Comparison of ENCODE assay signal across 1 cellular context in the genomic region with DNA sequence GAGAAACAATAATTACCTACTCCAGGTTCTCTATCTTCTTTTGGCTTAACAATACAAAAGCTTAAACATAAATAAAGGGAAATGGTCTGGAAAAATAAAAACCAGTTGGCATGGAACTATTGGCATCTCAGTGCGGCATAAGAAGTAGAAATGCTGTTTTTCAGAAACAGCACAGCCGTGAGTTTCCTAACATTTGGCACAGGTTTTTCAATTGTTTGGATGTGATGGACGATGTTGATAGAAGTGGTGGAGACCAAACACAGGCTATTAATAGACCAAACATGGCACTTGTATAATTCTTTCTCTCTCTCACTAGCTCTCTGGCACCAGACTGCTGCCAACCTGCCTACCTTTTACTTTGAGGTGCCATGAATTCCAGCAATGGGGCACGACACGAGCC.
TF ChIP-seq lines count a peak whose summit lies in the region.

No MANE protein-coding gene starts in this region.

TF ChIP-seq in WTC11, 78 proteins besides CTCF, POLR2A, EP300 and RAD21 (continued from another document):
- TF ChIP-seq, protein P1, sequence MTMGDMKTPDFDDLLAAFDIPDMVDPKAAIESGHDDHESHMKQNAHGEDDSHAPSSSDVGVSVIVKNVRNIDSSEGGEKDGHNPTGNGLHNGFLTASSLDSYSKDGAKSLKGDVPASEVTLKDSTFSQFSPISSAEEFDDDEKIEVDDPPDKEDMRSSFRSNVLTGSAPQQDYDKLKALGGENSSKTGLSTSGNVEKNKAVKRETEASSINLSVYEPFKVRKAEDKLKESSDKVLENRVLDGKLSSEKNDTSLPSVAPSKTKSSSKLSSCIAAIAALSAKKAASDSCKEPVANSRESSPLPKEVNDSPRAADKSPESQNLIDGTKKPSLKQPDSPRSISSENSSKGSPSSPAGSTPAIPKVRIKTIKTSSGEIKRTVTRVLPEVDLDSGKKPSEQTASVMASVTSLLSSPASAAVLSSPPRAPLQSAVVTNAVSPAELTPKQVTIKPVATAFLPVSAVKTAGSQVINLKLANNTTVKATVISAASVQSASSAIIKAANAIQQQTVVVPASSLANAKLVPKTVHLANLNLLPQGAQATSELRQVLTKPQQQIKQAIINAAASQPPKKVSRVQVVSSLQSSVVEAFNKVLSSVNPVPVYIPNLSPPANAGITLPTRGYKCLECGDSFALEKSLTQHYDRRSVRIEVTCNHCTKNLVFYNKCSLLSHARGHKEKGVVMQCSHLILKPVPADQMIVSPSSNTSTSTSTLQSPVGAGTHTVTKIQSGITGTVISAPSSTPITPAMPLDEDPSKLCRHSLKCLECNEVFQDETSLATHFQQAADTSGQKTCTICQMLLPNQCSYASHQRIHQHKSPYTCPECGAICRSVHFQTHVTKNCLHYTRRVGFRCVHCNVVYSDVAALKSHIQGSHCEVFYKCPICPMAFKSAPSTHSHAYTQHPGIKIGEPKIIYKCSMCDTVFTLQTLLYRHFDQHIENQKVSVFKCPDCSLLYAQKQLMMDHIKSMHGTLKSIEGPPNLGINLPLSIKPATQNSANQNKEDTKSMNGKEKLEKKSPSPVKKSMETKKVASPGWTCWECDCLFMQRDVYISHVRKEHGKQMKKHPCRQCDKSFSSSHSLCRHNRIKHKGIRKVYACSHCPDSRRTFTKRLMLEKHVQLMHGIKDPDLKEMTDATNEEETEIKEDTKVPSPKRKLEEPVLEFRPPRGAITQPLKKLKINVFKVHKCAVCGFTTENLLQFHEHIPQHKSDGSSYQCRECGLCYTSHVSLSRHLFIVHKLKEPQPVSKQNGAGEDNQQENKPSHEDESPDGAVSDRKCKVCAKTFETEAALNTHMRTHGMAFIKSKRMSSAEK (CRISPR knock-in tag; IDR thresholded peaks at IDR 0.05; ENCODE audit: borderline replicate concordance), result no peak
- no peak for TF ChIP-seq SMAD4 (CRISPR knock-in tag; IDR thresholded peaks at IDR 0.05)
- no peak for TF ChIP-seq NFE2L1 (CRISPR knock-in tag; IDR thresholded peaks at IDR 0.05)
- TF ChIP-seq, protein P2, sequence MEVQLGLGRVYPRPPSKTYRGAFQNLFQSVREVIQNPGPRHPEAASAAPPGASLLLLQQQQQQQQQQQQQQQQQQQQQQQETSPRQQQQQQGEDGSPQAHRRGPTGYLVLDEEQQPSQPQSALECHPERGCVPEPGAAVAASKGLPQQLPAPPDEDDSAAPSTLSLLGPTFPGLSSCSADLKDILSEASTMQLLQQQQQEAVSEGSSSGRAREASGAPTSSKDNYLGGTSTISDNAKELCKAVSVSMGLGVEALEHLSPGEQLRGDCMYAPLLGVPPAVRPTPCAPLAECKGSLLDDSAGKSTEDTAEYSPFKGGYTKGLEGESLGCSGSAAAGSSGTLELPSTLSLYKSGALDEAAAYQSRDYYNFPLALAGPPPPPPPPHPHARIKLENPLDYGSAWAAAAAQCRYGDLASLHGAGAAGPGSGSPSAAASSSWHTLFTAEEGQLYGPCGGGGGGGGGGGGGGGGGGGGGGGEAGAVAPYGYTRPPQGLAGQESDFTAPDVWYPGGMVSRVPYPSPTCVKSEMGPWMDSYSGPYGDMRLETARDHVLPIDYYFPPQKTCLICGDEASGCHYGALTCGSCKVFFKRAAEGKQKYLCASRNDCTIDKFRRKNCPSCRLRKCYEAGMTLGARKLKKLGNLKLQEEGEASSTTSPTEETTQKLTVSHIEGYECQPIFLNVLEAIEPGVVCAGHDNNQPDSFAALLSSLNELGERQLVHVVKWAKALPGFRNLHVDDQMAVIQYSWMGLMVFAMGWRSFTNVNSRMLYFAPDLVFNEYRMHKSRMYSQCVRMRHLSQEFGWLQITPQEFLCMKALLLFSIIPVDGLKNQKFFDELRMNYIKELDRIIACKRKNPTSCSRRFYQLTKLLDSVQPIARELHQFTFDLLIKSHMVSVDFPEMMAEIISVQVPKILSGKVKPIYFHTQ (CRISPR knock-in tag; IDR thresholded peaks at IDR 0.05), result no peak
- TF ChIP-seq SOX15 (CRISPR knock-in tag; IDR thresholded peaks at IDR 0.05), result no peak
- TF ChIP-seq, protein P3, sequence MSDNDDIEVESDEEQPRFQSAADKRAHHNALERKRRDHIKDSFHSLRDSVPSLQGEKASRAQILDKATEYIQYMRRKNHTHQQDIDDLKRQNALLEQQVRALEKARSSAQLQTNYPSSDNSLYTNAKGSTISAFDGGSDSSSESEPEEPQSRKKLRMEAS (CRISPR knock-in tag; IDR thresholded peaks at IDR 0.05), result no peak
- no peak for TF ChIP-seq MXD4 (CRISPR knock-in tag; IDR thresholded peaks at IDR 0.05; ENCODE audit: borderline replicate concordance)
